23 cellular contexts compared by ENCODE assay signal in the genomic region with DNA sequence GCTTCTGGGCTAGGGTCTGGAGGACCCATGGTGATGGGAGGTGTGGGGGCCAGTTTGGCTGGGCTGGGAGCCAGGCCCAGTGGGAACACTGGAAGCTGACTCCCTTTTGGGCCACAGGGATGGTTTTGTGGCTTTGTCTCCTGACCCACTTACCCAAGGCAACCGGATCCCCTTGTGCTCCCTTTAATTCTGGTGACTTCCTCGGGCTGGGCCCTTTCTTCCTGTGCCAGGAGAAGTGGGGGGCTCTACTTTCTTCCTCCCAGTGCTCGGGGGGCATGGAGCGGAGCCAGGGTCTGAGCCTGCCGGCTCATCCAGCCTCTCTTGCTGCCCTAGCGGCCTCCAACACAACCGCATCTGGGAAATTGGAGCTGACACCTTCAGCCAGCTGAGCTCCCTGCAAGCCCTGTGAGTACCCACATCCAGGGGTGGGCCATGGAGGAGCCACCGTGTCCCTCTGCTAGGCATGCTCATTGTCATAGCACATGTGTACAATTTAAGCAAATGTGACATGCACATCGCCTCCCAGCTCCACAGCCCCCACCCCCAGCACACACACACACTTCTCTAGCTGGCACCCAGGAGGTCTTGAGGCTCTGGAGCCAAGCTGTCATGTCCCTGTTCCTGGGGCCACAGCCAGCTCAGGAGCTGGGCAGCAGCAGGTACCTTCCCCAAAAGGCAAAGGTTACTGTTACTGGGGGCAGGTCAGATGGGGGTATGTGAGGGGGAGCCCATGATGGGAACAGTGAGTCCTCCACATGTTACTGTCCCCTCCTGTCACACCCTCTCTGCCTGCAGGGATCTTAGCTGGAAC. TPM values are rescaled to one million over a fixed set of nuclear protein-coding genes. Genes with fewer than 3 reads are reported as not detected.
DNase-seq lines count a peak whose midpoint lies in the region; ATAC-seq and TF ChIP-seq lines count a peak whose summit lies in the region.
"Had no signal": no experiment of that assay in that cellular context is flagged by ENCODE, and none has a peak within 500 bp of the region (broad histone marks: within the 10 kb centered on the region; RNA-seq: fewer than 3 reads in every experiment).

No MANE protein-coding gene starts in this region.

- intact Hi-C loops in ascending aorta (cut with DNase I) = no loop called here

- H3K9me3 ChIP-seq in ascending aorta = no peaks in the 10 kb centered on the region
- H3K9me3 ChIP-seq: HAP-1 had no signal

- TF ChIP-seq CTCF in ascending aorta (IDR thresholded peaks at IDR 0.05) (no peak), omental fat pad (IDR thresholded peaks at IDR 0.05) (no peak), brain microvascular endothelial cell (IDR thresholded peaks at IDR 0.05; ENCODE audit: low read depth, low read length, missing control alignments) (no peak)

- H3K9me3 Mint-ChIP-seq in activated naive CD8-positive, alpha-beta T cell treated with anti-CD3 and anti-CD28 coated beads, Interleukin-2, amount 50 U/mL, for 24 hours = no peaks in the 10 kb centered on the region
- H3K9me3 Mint-ChIP-seq in activated naive CD8-positive, alpha-beta T cell treated with anti-CD3 and anti-CD28 coated beads for 36 hours = no peaks in the 10 kb centered on the region

- H3K27me3 ChIP-seq in ascending aorta (no peaks in the 10 kb centered on the region), brain microvascular endothelial cell (replicated peaks) (peaks cover 1% of the 10 kb centered on the region)

- H3K4me3 Mint-ChIP-seq in activated naive CD8-positive, alpha-beta T cell treated with anti-CD3 and anti-CD28 coated beads, Interleukin-2, amount 50 U/mL, for 24 hours = no peak overlapping the region
- no peak overlapping the region for H3K4me3 Mint-ChIP-seq in activated naive CD8-positive, alpha-beta T cell treated with anti-CD3 and anti-CD28 coated beads for 36 hours

- no peaks in the 10 kb centered on the region for H3K36me3 Mint-ChIP-seq in activated naive CD8-positive, alpha-beta T cell treated with anti-CD3 and anti-CD28 coated beads, Interleukin-2, amount 50 U/mL, for 24 hours (ENCODE audit: low read depth)
- no peaks in the 10 kb centered on the region for H3K36me3 Mint-ChIP-seq in activated naive CD8-positive, alpha-beta T cell treated with anti-CD3 and anti-CD28 coated beads for 36 hours

- in situ Hi-C loops in brain microvascular endothelial cell (cut with HindIII; ENCODE audit: low pct_ligation_motif_present, low sequenced_read_pairs) = loop anchor here (25.0 kb wide), 1 partner anchor 94 kb away; no protein-coding TSS in a partner anchor

- TF ChIP-seq POLR2A in erythroblast (IDR thresholded peaks at IDR 0.05; ENCODE audit: low read length) = no peak

- no peak for DNase-seq in activated naive CD8-positive, alpha-beta T cell treated with anti-CD3 and anti-CD28 coated beads, Interleukin-2, amount 50 U/mL, for 24 hours
- DNase-seq in activated naive CD8-positive, alpha-beta T cell treated with anti-CD3 and anti-CD28 coated beads for 36 hours = no peak
- DNase-seq in ascending aorta (ENCODE audit: low spot score in 2 of 2) = no peak
- DNase-seq in midbrain (lab: John Stamatoyannopoulos, UW) = peak; percentile 50
- DNase-seq in retina = peak; percentile 54
- no peak for DNase-seq in erythroblast (lab: John Stamatoyannopoulos, UW)
- DNase-seq in omental fat pad (ENCODE audit: low spot score) = no peak
- DNase-seq in brain microvascular endothelial cell = no peak
- DNase-seq: 8988T, DMS53, GF-D8, GM23248, IMR-90, NCI-H1105, NCI-H146, NCI-H2029 treated with DMSO at 0.1 percent for 48 hours, NCI-H2171, NCI-H345, NCI-H524, NCI-H82 had no signal

- ATAC-seq in activated naive CD8-positive, alpha-beta T cell treated with anti-CD3 and anti-CD28 coated beads, Interleukin-2, amount 50 U/mL, for 24 hours = peak; percentile 9
- ATAC-seq in omental fat pad (ENCODE audit: low FRiP score) = no peak
- ATAC-seq: Panc1 had no signal

- no peak overlapping the region for H3K4me3 ChIP-seq in ascending aorta
- no peak overlapping the region for H3K4me3 ChIP-seq in brain microvascular endothelial cell (ENCODE audit: low read depth, low read length)
- H3K4me3 ChIP-seq: GM23248, HAP-1 had no signal

- peaks cover 4% of the 10 kb centered on the region for H3K27me3 Mint-ChIP-seq in activated naive CD8-positive, alpha-beta T cell treated with anti-CD3 and anti-CD28 coated beads, Interleukin-2, amount 50 U/mL, for 24 hours
- peaks cover 5% of the 10 kb centered on the region for H3K27me3 Mint-ChIP-seq in activated naive CD8-positive, alpha-beta T cell treated with anti-CD3 and anti-CD28 coated beads for 36 hours

- H3K27ac ChIP-seq in ascending aorta = peak overlapping the region; percentile 12 to 45
- H3K27ac ChIP-seq in brain microvascular endothelial cell = no peak overlapping the region
- H3K27ac ChIP-seq: GM23248, KMS-11 had no signal

- peaks cover 2% of the 10 kb centered on the region for H3K4me1 Mint-ChIP-seq in activated naive CD8-positive, alpha-beta T cell treated with anti-CD3 and anti-CD28 coated beads, Interleukin-2, amount 50 U/mL, for 24 hours
- H3K4me1 Mint-ChIP-seq in activated naive CD8-positive, alpha-beta T cell treated with anti-CD3 and anti-CD28 coated beads for 36 hours = no peaks in the 10 kb centered on the region

- H3K4me1 ChIP-seq in ascending aorta = peaks cover 3 to 17% of the 10 kb centered on the region in 2 donors
- H3K4me1 ChIP-seq: HAP-1 had no signal

- no peak overlapping the region for H3K27ac Mint-ChIP-seq in activated naive CD8-positive, alpha-beta T cell treated with anti-CD3 and anti-CD28 coated beads, Interleukin-2, amount 50 U/mL, for 24 hours
- H3K27ac Mint-ChIP-seq in activated naive CD8-positive, alpha-beta T cell treated with anti-CD3 and anti-CD28 coated beads for 36 hours = no peak overlapping the region

- H3K36me3 ChIP-seq in ascending aorta (peaks cover 35 to 45% of the 10 kb centered on the region in 2 donors), brain microvascular endothelial cell (replicated peaks) (no peaks in the 10 kb centered on the region)
- H3K36me3 ChIP-seq: HAP-1 had no signal

RNA-seq across cellular contexts. Expression of gene UBE2T, which starts 35.0 kb away (rescaled TPM):
- 10 to 100 TPM; 93.2 to 94.3 TPM for total RNA-seq in activated naive CD8-positive, alpha-beta T cell treated with anti-CD3 and anti-CD28 coated beads for 36 hours
- total RNA-seq in ascending aorta (not detected), omental fat pad (1 to 10 TPM; 2.3 to 5.2 (median 3.2) TPM)

RNA-seq across cellular contexts. Expression of gene PPP1R12B, which starts 41.8 kb away (rescaled TPM):
- total RNA-seq in activated naive CD8-positive, alpha-beta T cell treated with anti-CD3 and anti-CD28 coated beads for 36 hours = 1 to 10 TPM; 5.8 to 10.0 TPM
- total RNA-seq in ascending aorta = 404 TPM
- total RNA-seq in omental fat pad = 10 to 100 TPM; 44.5 to 92.1 (median 53.7) TPM

Comparison
In these comparisons a context has a peak if more than half of its experiments do, and no peak if none do; other contexts are left out.
1. DNase-seq: peak in midbrain (single experiment) and retina (single experiment); none in activated naive CD8-positive, alpha-beta T cell treated with anti-CD3 and anti-CD28 coated beads, Interleukin-2, amount 50 U/mL, for 24 hours (single experiment), activated naive CD8-positive, alpha-beta T cell treated with anti-CD3 and anti-CD28 coated beads for 36 hours (single experiment), ascending aorta (0 of 2), erythroblast (0 of 2), omental fat pad (single experiment) and brain microvascular endothelial cell (single experiment).
2. RNA of gene UBE2T, which starts 35.0 kb away (total RNA-seq): 93.2 to 94.3 TPM in activated naive CD8-positive, alpha-beta T cell treated with anti-CD3 and anti-CD28 coated beads for 36 hours; 2.3 to 5.2 TPM in omental fat pad and not detected in ascending aorta (single experiment); every median in the first group is over 10 times any median in the second.
3. RNA of gene PPP1R12B, which starts 41.8 kb away (total RNA-seq): 404 TPM in ascending aorta (single experiment) and 44.5 to 92.1 TPM in omental fat pad; 5.8 to 10.0 TPM in activated naive CD8-positive, alpha-beta T cell treated with anti-CD3 and anti-CD28 coated beads for 36 hours; every median in the first group is over 4 times any median in the second.